21 cellular contexts compared by ENCODE assay signal in genomic region chr12:131785763-131786330, GRCh38. TPM values are rescaled to one million over a fixed set of nuclear protein-coding genes. Genes with fewer than 3 reads are reported as not detected.
DNase-seq lines count a peak whose midpoint lies in the region; ATAC-seq lines count a peak whose summit lies in the region.
"Had no signal": no experiment of that assay in that cellular context is flagged by ENCODE, and none has a peak within 500 bp of the region (broad histone marks: within the 10 kb centered on the region; RNA-seq: fewer than 3 reads in every experiment).

No MANE protein-coding gene starts in this region.

- H3K36me3 Mint-ChIP-seq in activated naive CD4-positive, alpha-beta T cell treated with anti-CD3 and anti-CD28 coated beads for 36 hours (ENCODE audit: low read depth): peaks cover 24% of the 10 kb centered on the region
- H3K36me3 Mint-ChIP-seq in activated T-helper 17 cell treated with anti-CD3 and anti-CD28 coated beads, Interleukin-2, amount 50 U/mL, for 72 hours (ENCODE audit: low read depth): peaks cover 82% of the 10 kb centered on the region
- H3K36me3 Mint-ChIP-seq in stimulated activated memory B cell treated with anti-CD40 and anti-IgM and Interleukin-4, amounts not matched to agents 10 μg/mL and 1 μg/mL and 100 μg/mL, for 72 hours: peaks cover 63% of the 10 kb centered on the region

- no peaks in the 10 kb centered on the region for H3K9me3 ChIP-seq in iPS-18a (ENCODE audit: control insufficient read depth, low read depth, low read length)
- H3K9me3 ChIP-seq: prostate gland, spleen, upper lobe of right lung had no signal

- H3K27me3 ChIP-seq in iPS-18a (ENCODE audit: control insufficient read depth, insufficient read depth, low read length): no peaks in the 10 kb centered on the region
- H3K27me3 ChIP-seq: foreskin keratinocyte, spleen, upper lobe of right lung had no signal

- H3K4me3 Mint-ChIP-seq in activated naive CD4-positive, alpha-beta T cell treated with anti-CD3 and anti-CD28 coated beads for 36 hours: no peak overlapping the region
- H3K4me3 Mint-ChIP-seq in activated T-helper 17 cell treated with anti-CD3 and anti-CD28 coated beads, Interleukin-2, amount 50 U/mL, for 72 hours: no peak overlapping the region
- no peak overlapping the region for H3K4me3 Mint-ChIP-seq in stimulated activated memory B cell treated with anti-CD40 and anti-IgM and Interleukin-4, amounts not matched to agents 10 μg/mL and 1 μg/mL and 100 μg/mL, for 72 hours
- H3K4me3 Mint-ChIP-seq: activated naive CD8-positive, alpha-beta T cell treated with anti-CD3 and anti-CD28 coated beads, Interleukin-2, amount 10 ng/mL, durations not matched to agents 7 days and 5 days; CD4-positive, alpha-beta memory T cell had no signal

- intact Hi-C loops in activated naive CD4-positive, alpha-beta T cell treated with anti-CD3 and anti-CD28 coated beads for 36 hours (cut with micrococcal nuclease): no loop called here

- no peak for DNase-seq in activated naive CD4-positive, alpha-beta T cell treated with anti-CD3 and anti-CD28 coated beads for 36 hours
- no peak for DNase-seq in activated naive CD4-positive, alpha-beta T cell treated with Interleukin-2 at 50 U/mL for 16 hours
- DNase-seq in activated CD4-positive, alpha-beta T cell treated with anti-CD3 and anti-CD28 coated beads for 48 hours: no peak
- DNase-seq in KBM-7: no peak
- DNase-seq: activated CD4-positive, CD25-positive, alpha-beta regulatory T cell treated with anti-CD3 and anti-CD28 coated beads, Interleukin-2, amount 50 U/mL, for 72 hours; activated CD8-positive, alpha-beta memory T cell treated with anti-CD3 and anti-CD28 coated beads, Interleukin-2, amount 50 U/mL, for 48 hours; activated naive CD8-positive, alpha-beta T cell treated with anti-CD3 and anti-CD28 coated beads, Interleukin-2, amount 10 ng/mL, durations not matched to agents 7 days and 5 days; CD4-positive, alpha-beta memory T cell; foreskin keratinocyte; Karpas-422; NCI-H1694 treated with DMSO at 0.1 percent for 48 hours; spleen; stimulated activated naive CD4-positive, alpha-beta T cell; upper lobe of right lung had no signal

- no peak overlapping the region for H3K9ac ChIP-seq in iPS-18a (ENCODE audit: low read length)

- H3K27me3 Mint-ChIP-seq in activated naive CD4-positive, alpha-beta T cell treated with anti-CD3 and anti-CD28 coated beads for 36 hours (ENCODE audit: low read depth): no peaks in the 10 kb centered on the region
- H3K27me3 Mint-ChIP-seq in activated T-helper 17 cell treated with anti-CD3 and anti-CD28 coated beads, Interleukin-2, amount 50 U/mL, for 72 hours: no peaks in the 10 kb centered on the region
- no peaks in the 10 kb centered on the region for H3K27me3 Mint-ChIP-seq in stimulated activated memory B cell treated with anti-CD40 and anti-IgM and Interleukin-4, amounts not matched to agents 10 μg/mL and 1 μg/mL and 100 μg/mL, for 72 hours
- H3K27me3 Mint-ChIP-seq: activated naive CD8-positive, alpha-beta T cell treated with anti-CD3 and anti-CD28 coated beads, Interleukin-2, amount 10 ng/mL, durations not matched to agents 7 days and 5 days; CD4-positive, alpha-beta memory T cell had no signal

- CTCF ChIA-PET in activated naive CD4-positive, alpha-beta T cell treated with anti-CD3 and anti-CD28 coated beads for 36 hours (lab: Charles Lee): no interaction called here

- ATAC-seq in activated T-helper 17 cell treated with anti-CD3 and anti-CD28 coated beads, Interleukin-2, amount 50 U/mL, for 72 hours (replicated peaks): no peak
- ATAC-seq in stimulated activated memory B cell treated with anti-CD40 and anti-IgM and Interleukin-4, amounts not matched to agents 10 μg/mL and 1 μg/mL and 100 μg/mL, for 72 hours: no peak
- no peak for ATAC-seq in GM19452 (IDR thresholded peaks at IDR 0.05; ENCODE audit: unreplicated experiment)
- ATAC-seq: foreskin keratinocyte had no signal

- no peaks in the 10 kb centered on the region for H3K4me1 Mint-ChIP-seq in activated naive CD4-positive, alpha-beta T cell treated with anti-CD3 and anti-CD28 coated beads for 36 hours (ENCODE audit: low read depth)
- H3K4me1 Mint-ChIP-seq in activated T-helper 17 cell treated with anti-CD3 and anti-CD28 coated beads, Interleukin-2, amount 50 U/mL, for 72 hours: peaks cover 9% of the 10 kb centered on the region
- H3K4me1 Mint-ChIP-seq in stimulated activated memory B cell treated with anti-CD40 and anti-IgM and Interleukin-4, amounts not matched to agents 10 μg/mL and 1 μg/mL and 100 μg/mL, for 72 hours: peaks cover 11% of the 10 kb centered on the region
- H3K4me1 Mint-ChIP-seq: activated naive CD8-positive, alpha-beta T cell treated with anti-CD3 and anti-CD28 coated beads, Interleukin-2, amount 10 ng/mL, durations not matched to agents 7 days and 5 days had no signal

- no peak overlapping the region for H3K27ac ChIP-seq in iPS-18a (ENCODE audit: low read length)
- H3K27ac ChIP-seq: foreskin keratinocyte, HL-60, prostate gland, spleen, upper lobe of right lung had no signal

- H3K4me3 ChIP-seq in iPS-18a (ENCODE audit: low read length): peak overlapping the region; percentile 32
- H3K4me3 ChIP-seq: prostate gland, spleen, upper lobe of right lung had no signal

- in situ Hi-C loops in KBM-7 (cut with MboI; ENCODE audit: low pct_unique_long_range_greater_than_20kb, low sequenced_read_pairs): no loop called here

- peak overlapping the region; percentile 16 for H3K27ac Mint-ChIP-seq in activated naive CD4-positive, alpha-beta T cell treated with anti-CD3 and anti-CD28 coated beads for 36 hours
- H3K27ac Mint-ChIP-seq in activated T-helper 17 cell treated with anti-CD3 and anti-CD28 coated beads, Interleukin-2, amount 50 U/mL, for 72 hours: peak overlapping the region; percentile 33
- peak overlapping the region; percentile 59 for H3K27ac Mint-ChIP-seq in stimulated activated memory B cell treated with anti-CD40 and anti-IgM and Interleukin-4, amounts not matched to agents 10 μg/mL and 1 μg/mL and 100 μg/mL, for 72 hours
- H3K27ac Mint-ChIP-seq: activated naive CD8-positive, alpha-beta T cell treated with anti-CD3 and anti-CD28 coated beads, Interleukin-2, amount 10 ng/mL, durations not matched to agents 7 days and 5 days had no signal

- no peaks in the 10 kb centered on the region for H3K9me3 Mint-ChIP-seq in activated naive CD4-positive, alpha-beta T cell treated with anti-CD3 and anti-CD28 coated beads for 36 hours
- no peaks in the 10 kb centered on the region for H3K9me3 Mint-ChIP-seq in activated T-helper 17 cell treated with anti-CD3 and anti-CD28 coated beads, Interleukin-2, amount 50 U/mL, for 72 hours
- H3K9me3 Mint-ChIP-seq in stimulated activated memory B cell treated with anti-CD40 and anti-IgM and Interleukin-4, amounts not matched to agents 10 μg/mL and 1 μg/mL and 100 μg/mL, for 72 hours: peaks cover 3% of the 10 kb centered on the region
- H3K9me3 Mint-ChIP-seq: activated naive CD8-positive, alpha-beta T cell treated with anti-CD3 and anti-CD28 coated beads, Interleukin-2, amount 10 ng/mL, durations not matched to agents 7 days and 5 days had no signal

- H3K36me3 ChIP-seq in iPS-18a (ENCODE audit: control insufficient read depth, low read depth, low read length): peaks cover 29% of the 10 kb centered on the region
- H3K36me3 ChIP-seq: prostate gland had no signal

- peaks cover 26% of the 10 kb centered on the region for H3K4me1 ChIP-seq in iPS-18a (ENCODE audit: control insufficient read depth, low read depth, low read length)
- H3K4me1 ChIP-seq: prostate gland, upper lobe of right lung had no signal

RNA-seq across cellular contexts. Expression of gene MMP17, which starts 42.3 kb away (rescaled TPM):
- total RNA-seq in activated naive CD4-positive, alpha-beta T cell treated with anti-CD3 and anti-CD28 coated beads for 36 hours: not detected
- under 1 TPM in 1 of 2 donors, not detected in 1; 0.32 TPM for total RNA-seq in activated T-helper 17 cell treated with anti-CD3 and anti-CD28 coated beads, Interleukin-2, amount 50 U/mL, for 72 hours
- total RNA-seq: T-helper 2 cell treated with Interferon-gamma antibody and Interleukin-4, amounts not matched to agents 100 ng/mL and 5 ng/mL, for 36 hours had no signal
